8 cellular contexts compared by ENCODE assay signal in the genomic region with DNA sequence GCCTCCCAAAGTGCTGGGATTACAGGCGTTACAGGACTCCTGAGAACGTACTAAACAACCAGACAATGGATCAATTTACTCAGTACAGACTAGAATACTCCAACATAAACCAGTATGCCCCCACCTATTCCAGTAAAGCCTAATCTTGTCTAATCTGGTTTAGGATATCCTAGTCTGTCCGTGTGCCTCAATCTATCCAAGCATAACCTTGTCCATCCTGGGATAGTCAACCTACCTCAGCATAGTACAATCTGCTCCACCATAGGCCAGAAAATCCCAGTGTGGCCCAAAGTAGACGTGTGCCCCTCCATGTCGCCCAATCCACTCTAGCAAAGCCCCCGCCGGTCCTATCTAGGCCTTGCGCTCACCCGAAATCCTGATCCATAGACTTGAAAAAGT. TPM values are rescaled to one million over a fixed set of nuclear protein-coding genes. Genes with fewer than 3 reads are reported as not detected.
DNase-seq lines count a peak whose midpoint lies in the region; FAIRE-seq and TF ChIP-seq lines count a peak whose summit lies in the region.

No MANE protein-coding gene starts in this region.

- H2AFZ ChIP-seq in H1 (ENCODE audit: low read length) = no peak overlapping the region

- H4K8ac ChIP-seq in H1 (ENCODE audit: extremely low read depth, insufficient read depth, low read length) = peak overlapping the region; percentile 96; the same call in 1 of the 2 replicates

- peaks cover 19 to 45% of the 10 kb centered on the region in 2 experiments for H4K20me1 ChIP-seq in H1 (replicated peaks in 1 of 2; ENCODE audit: control insufficient read depth in 1 of 2, insufficient read depth in 2 of 2, low read length in 2 of 2)

- H2BK15ac ChIP-seq in H1 (ENCODE audit: low read length) = no peak overlapping the region

- no peaks in the 10 kb centered on the region for H3K27me3 ChIP-seq in H1 (replicated peaks in 1 of 4; ENCODE audit: control insufficient read depth in 3 of 4, extremely low read depth in 1 of 4, insufficient read depth in 3 of 4, low read length in 3 of 4)

- peaks cover 3 to 14% (median 6%) of the 10 kb centered on the region in 4 experiments; a peak in 6 of 7 replicates for H3K4me1 ChIP-seq in H1 (replicated peaks in 1 of 4; ENCODE audit: control insufficient read depth in 3 of 4, insufficient read depth in 4 of 4, low read length in 3 of 4)

- H3K36me3 Mint-ChIP-seq in nephron progenitor cell (ENCODE audit: low read depth) = peaks cover 52% of the 10 kb centered on the region

- no peak overlapping the region for H3K23ac ChIP-seq in H1 (ENCODE audit: insufficient read length)

- H3K56ac ChIP-seq in H1 (replicated peaks; ENCODE audit: insufficient read length, low read depth, low read length) = peak overlapping the region; percentile 87

- H3K23me2 ChIP-seq in H1 (ENCODE audit: low read depth, low read length) = no peaks in the 10 kb centered on the region

- H3K4me3 Mint-ChIP-seq in nephron progenitor cell = peak overlapping the region; percentile 99

- peak; percentile 58 for DNase-seq in ELR (ENCODE audit: low read depth)
- peak; percentile 18 for DNase-seq in NOMO-1 treated with DMSO at 0.1 percent for 48 hours (lab: John Stamatoyannopoulos, UW; ENCODE audit: unreplicated experiment)
- no peak for DNase-seq in H1 (ENCODE audit: low read depth in 1 of 2, low spot score in 2 of 2)
- no peak for DNase-seq in nephron progenitor cell
- no peak for DNase-seq in SW480 (ENCODE audit: low spot score)
- no peak for DNase-seq in COLO829 (ENCODE audit: low spot score)
- DNase-seq in midbrain (lab: John Stamatoyannopoulos, UW) = no peak
- DNase-seq in globus pallidus (ENCODE audit: low spot score) = no peak

- H3K9me3 ChIP-seq in H1 (ENCODE audit: insufficient read depth in 2 of 2, low read depth in 1 of 2, low read length in 1 of 2) = no peaks in the 10 kb centered on the region

- H2BK120ac ChIP-seq in H1 (replicated peaks; ENCODE audit: low read depth, low read length) = no peak overlapping the region

- H3K27me3 Mint-ChIP-seq in nephron progenitor cell (ENCODE audit: low read depth, poor library complexity) = no peaks in the 10 kb centered on the region

- no peak overlapping the region for H2BK12ac ChIP-seq in H1 (ENCODE audit: low read depth, low read length)

- no peak overlapping the region for H3K4ac ChIP-seq in H1 (replicated peaks; ENCODE audit: insufficient read length, low read depth, low read length)

- peak overlapping the region; percentile 4 for H4K91ac ChIP-seq in H1 (replicated peaks; ENCODE audit: insufficient read length, low read length)

- peaks cover 13% of the 10 kb centered on the region for H3K79me1 ChIP-seq in H1 (ENCODE audit: low read depth, low read length)

- TF ChIP-seq CTCF in H1 (IDR thresholded peaks at IDR 0.05; ENCODE audit: control extremely low read depth in 1 of 3, insufficient read depth in 1 of 3, low read depth in 1 of 3, low read length in 3 of 3) = no peak
- no peak for TF ChIP-seq CTCF in nephron progenitor cell (IDR thresholded peaks at IDR 0.05)

- WGBS in H1 (ENCODE audit: extremely low coverage in 1 of 2, insufficient coverage in 1 of 2, insufficient read length in 1 of 2, insufficient replicate concordance in 2 of 2, low coverage in 1 of 2, low lambda C conversion rate in 2 of 2, missing lambda C conversion rate in 1 of 2), 2 experiments = 4% methylated on average over 9 of the region's 9 CpGs; no CpG with 5 or more reads in 1 of the 2 experiments

- H3K9me3 Mint-ChIP-seq in nephron progenitor cell = no peaks in the 10 kb centered on the region

- FAIRE-seq in H1 (lab: Jason Lieb, UNC) = no peak

- no peak overlapping the region for H2BK20ac ChIP-seq in H1 (ENCODE audit: low read length)

- no peak overlapping the region; the same call in 1 of the 2 replicates for H3K18ac ChIP-seq in H1 (ENCODE audit: extremely low read depth, low read length)

- H3K79me2 ChIP-seq in H1 (ENCODE audit: control insufficient read depth in 1 of 2, insufficient read depth in 2 of 2, low read length in 2 of 2) = peaks cover 13 to 62% of the 10 kb centered on the region in 2 experiments

- peak overlapping the region; percentile 73 to 90 (median 82) for H3K9ac ChIP-seq in H1 (replicated peaks in 1 of 4; ENCODE audit: extremely low read depth in 1 of 4, low read depth in 3 of 4, low read length in 3 of 4)

- H3K4me2 ChIP-seq in H1 (ENCODE audit: insufficient read depth in 1 of 2, low read depth in 2 of 2, low read length in 2 of 2) = peak overlapping the region; percentile 56 to 85

- POLR2A ChIA-PET in H1 (lab: Charles Lee; ENCODE audit: partially characterized antibody) = interaction anchor here (1.0 to 19.7 kb wide), 17 partner anchors 9 to 453 kb away, joined by 3 to 386 read pairs (median 6); a partner anchor contains a TSS

- CTCF ChIA-PET in H1 (lab: Charles Lee; ENCODE audit: partially characterized antibody) = interaction anchor here (1.0 to 6.4 kb wide), 3 partner anchors 13 to 218 kb away, joined by 3 to 46 read pairs (median 4); a partner anchor contains a TSS

- TF ChIP-seq RAD21 in H1 (IDR thresholded peaks at IDR 0.05 in 1 of 2, conservative IDR thresholded peaks at IDR 0.05 in 1 of 2; ENCODE audit: low read depth in 2 of 2, low read length in 2 of 2) = no peak

- H3K4me3 ChIP-seq in H1 (ENCODE audit: extremely low read depth in 1 of 4, insufficient read depth in 2 of 4, low read depth in 3 of 4, low read length in 4 of 4) = peak overlapping the region; percentile 68 to 89 (median 80)

- no peak overlapping the region for H3K14ac ChIP-seq in H1 (ENCODE audit: insufficient read length)

- H3K27ac Mint-ChIP-seq in nephron progenitor cell = peak overlapping the region; percentile 99

- peak overlapping the region; percentile 71 for H3K27ac ChIP-seq in H1 (ENCODE audit: low read depth, low read length)

- peaks cover 20 to 38% (median 36%) of the 10 kb centered on the region in 4 experiments; a peak in 7 of 8 replicates for H3K36me3 ChIP-seq in H1 (ENCODE audit: control insufficient read depth in 2 of 4, insufficient read depth in 4 of 4, low read length in 3 of 4)

- peak overlapping the region; percentile 83 for H4K5ac ChIP-seq in H1 (ENCODE audit: insufficient read length, low read depth, low read length)

- peak overlapping the region; percentile 87 for H2BK5ac ChIP-seq in H1 (ENCODE audit: low read depth, low read length)

- H3K4me1 Mint-ChIP-seq in nephron progenitor cell = peaks cover 60% of the 10 kb centered on the region

- no peak for TF ChIP-seq EP300 in H1 (IDR thresholded peaks at IDR 0.05; ENCODE audit: borderline replicate concordance in 1 of 2, low read depth in 2 of 2, low read length in 2 of 2)

- no peak; a peak in 1 of 3 replicates for TF ChIP-seq POLR2A in H1 (IDR thresholded peaks at IDR 0.05; ENCODE audit: control extremely low read depth in 1 of 2, low read depth in 2 of 2, low read length in 2 of 2)

- no peak overlapping the region for H2AK5ac ChIP-seq in H1 (ENCODE audit: low read depth, low read length)

RNA-seq across cellular contexts. Expression of a gene that starts 0.6 kb away (rescaled TPM):
- 59.3 and 59.6 TPM in 2 replicates for total RNA-seq in H1 (2021; fragmentation: NEBNext Ultra II Directional; extraction: Animal tissue kit (Norgen Biotek cat#: 25700))
- 19.0 and 29.7 TPM in 2 replicates for polyA plus RNA-seq in H1 (2011; rRNA removed)
- 15.8 TPM for polyA plus RNA-seq in H1 (2011; cell fraction: cytosol; rRNA removed)
- polyA plus RNA-seq in H1 (2011; cell fraction: nucleus; rRNA removed) = 56.7 TPM
- 47.0 to 54.8 TPM (median 48.8 TPM) in 4 replicates for polyA plus RNA-seq in H1 (2012, experiment 1 of 2)
- polyA plus RNA-seq in H1 (2012, experiment 2 of 2) = 44.2 TPM
- 28.5 TPM for polyA plus RNA-seq in H1 (2013, experiment 1 of 2)
- 25.2 TPM for polyA plus RNA-seq in H1 (2013, experiment 2 of 2)
- polyA minus RNA-seq in H1 (2011; rRNA and poly(A)+ RNA removed) = 20.1 and 32.9 TPM in 2 replicates
- polyA minus RNA-seq in H1 (2011; cell fraction: cytosol; rRNA and poly(A)+ RNA removed) = 19.4 TPM
- 46.9 TPM for polyA minus RNA-seq in H1 (2011; cell fraction: nucleus; rRNA and poly(A)+ RNA removed)

RNA-seq across cellular contexts. Expression of a gene that starts 5.6 kb away (rescaled TPM):
- 62.8 and 65.1 TPM in 2 replicates for total RNA-seq in H1 (2021; fragmentation: NEBNext Ultra II Directional; extraction: Animal tissue kit (Norgen Biotek cat#: 25700))
- polyA plus RNA-seq in H1 (2011; rRNA removed) = 46.5 and 47.5 TPM in 2 replicates
- 45.6 TPM for polyA plus RNA-seq in H1 (2011; cell fraction: cytosol; rRNA removed)
- 44.4 TPM for polyA plus RNA-seq in H1 (2011; cell fraction: nucleus; rRNA removed)
- polyA plus RNA-seq in H1 (2012, experiment 1 of 2) = 57.1 to 63.2 TPM (median 57.6 TPM) in 4 replicates
- 65.8 TPM for polyA plus RNA-seq in H1 (2012, experiment 2 of 2)
- 66.2 TPM for polyA plus RNA-seq in H1 (2013, experiment 1 of 2)
- polyA plus RNA-seq in H1 (2013, experiment 2 of 2) = 69.5 TPM
- polyA minus RNA-seq in H1 (2011; rRNA and poly(A)+ RNA removed) = 46.8 and 59.7 TPM in 2 replicates
- polyA minus RNA-seq in H1 (2011; cell fraction: cytosol; rRNA and poly(A)+ RNA removed) = 27.7 TPM
- polyA minus RNA-seq in H1 (2011; cell fraction: nucleus; rRNA and poly(A)+ RNA removed) = 19.8 TPM

RNA-seq across cellular contexts. Expression of a gene that starts 8.5 kb away (rescaled TPM):
- total RNA-seq in H1 (2021; fragmentation: NEBNext Ultra II Directional; extraction: Animal tissue kit (Norgen Biotek cat#: 25700)) = 252 and 265 TPM in 2 replicates
- 351 and 581 TPM in 2 replicates for polyA plus RNA-seq in H1 (2011; rRNA removed)
- polyA plus RNA-seq in H1 (2011; cell fraction: cytosol; rRNA removed) = 311 TPM
- polyA plus RNA-seq in H1 (2011; cell fraction: nucleus; rRNA removed) = 154 TPM
- 343 to 418 TPM (median 350 TPM) in 4 replicates for polyA plus RNA-seq in H1 (2012, experiment 1 of 2)
- polyA plus RNA-seq in H1 (2012, experiment 2 of 2) = 370 TPM
- 374 TPM for polyA plus RNA-seq in H1 (2013, experiment 1 of 2)
- 396 TPM for polyA plus RNA-seq in H1 (2013, experiment 2 of 2)
- 207 and 212 TPM in 2 replicates for polyA minus RNA-seq in H1 (2011; rRNA and poly(A)+ RNA removed)
- polyA minus RNA-seq in H1 (2011; cell fraction: cytosol; rRNA and poly(A)+ RNA removed) = 78.2 TPM
- polyA minus RNA-seq in H1 (2011; cell fraction: nucleus; rRNA and poly(A)+ RNA removed) = 77.3 TPM

RNA-seq across cellular contexts. Expression of a gene that starts 14.0 kb away (rescaled TPM):
- total RNA-seq in H1 (2021; fragmentation: NEBNext Ultra II Directional; extraction: Animal tissue kit (Norgen Biotek cat#: 25700)) = 169 and 181 TPM in 2 replicates
- polyA plus RNA-seq in H1 (2011; rRNA removed) = 231 and 317 TPM in 2 replicates
- 253 TPM for polyA plus RNA-seq in H1 (2011; cell fraction: cytosol; rRNA removed)
- polyA plus RNA-seq in H1 (2011; cell fraction: nucleus; rRNA removed) = 2,578 TPM
- 291 to 353 TPM (median 315 TPM) in 4 replicates for polyA plus RNA-seq in H1 (2012, experiment 1 of 2)
- 193 TPM for polyA plus RNA-seq in H1 (2012, experiment 2 of 2)
- 219 TPM for polyA plus RNA-seq in H1 (2013, experiment 1 of 2)
- 201 TPM for polyA plus RNA-seq in H1 (2013, experiment 2 of 2)
- 103 and 130 TPM in 2 replicates for polyA minus RNA-seq in H1 (2011; rRNA and poly(A)+ RNA removed)
- 56.4 TPM for polyA minus RNA-seq in H1 (2011; cell fraction: cytosol; rRNA and poly(A)+ RNA removed)
- 237 TPM for polyA minus RNA-seq in H1 (2011; cell fraction: nucleus; rRNA and poly(A)+ RNA removed)

RNA-seq across cellular contexts. Expression of a gene that starts 14.1 kb away (rescaled TPM):
- total RNA-seq in H1 (2021; fragmentation: NEBNext Ultra II Directional; extraction: Animal tissue kit (Norgen Biotek cat#: 25700)) = 43.1 and 45.9 TPM in 2 replicates
- 18.9 and 35.2 TPM in 2 replicates for polyA plus RNA-seq in H1 (2011; rRNA removed)
- 26.5 TPM for polyA plus RNA-seq in H1 (2011; cell fraction: cytosol; rRNA removed)
- 128 TPM for polyA plus RNA-seq in H1 (2011; cell fraction: nucleus; rRNA removed)
- 47.5 to 67.9 TPM (median 55.6 TPM) in 4 replicates for polyA plus RNA-seq in H1 (2012, experiment 1 of 2)
- 29.2 TPM for polyA plus RNA-seq in H1 (2012, experiment 2 of 2)
- polyA plus RNA-seq in H1 (2013, experiment 1 of 2) = 22.1 TPM
- polyA plus RNA-seq in H1 (2013, experiment 2 of 2) = 20.8 TPM
- polyA minus RNA-seq in H1 (2011; rRNA and poly(A)+ RNA removed) = 26.4 and 32.1 TPM in 2 replicates
- polyA minus RNA-seq in H1 (2011; cell fraction: cytosol; rRNA and poly(A)+ RNA removed) = 14.0 TPM
- polyA minus RNA-seq in H1 (2011; cell fraction: nucleus; rRNA and poly(A)+ RNA removed) = 34.3 TPM

Comparison
In these comparisons a context has a peak if more than half of its experiments do, and no peak if none do; other contexts are left out.
1. DNase-seq: peak in ELR (single experiment) and NOMO-1 treated with DMSO at 0.1 percent for 48 hours (single experiment); none in H1 (0 of 2), nephron progenitor cell (single experiment), SW480 (single experiment), COLO829 (single experiment), midbrain (single experiment) and globus pallidus (single experiment).